19 cellular contexts compared by ENCODE assay signal in genomic region chr3:139198186-139198585, GRCh38.
A peak's percentile ranks its signal among the peaks of the same experiment; 100 is the strongest.
DNase-seq lines count a peak whose midpoint lies in the region; ATAC-seq and TF ChIP-seq lines count a peak whose summit lies in the region.
"Had no signal": no experiment of that assay in that cellular context is flagged by ENCODE, and none has a peak within 500 bp of the region (broad histone marks: within the 10 kb centered on the region; RNA-seq: fewer than 3 reads in every experiment).

No MANE protein-coding gene starts in this region.

- DNase-seq in GM03348 (ENCODE audit: low spot score) (peak; percentile 1), MM.1S (peak; percentile 11), foreskin melanocyte (peak; percentile 2), stromal cell of bone marrow (ENCODE audit: low read depth) (peak; percentile 3), RWPE1 (ENCODE audit: low spot score) (no peak)
- no peak for DNase-seq in activated CD8-positive, alpha-beta T cell treated with anti-CD3 and anti-CD28 coated beads, Interleukin-2, amount 10 ng/mL, durations not matched to agents 7 days and 5 days
- DNase-seq: CD4-positive, alpha-beta memory T cell; COR-L47; HCEC 1CT; NCI-H1092; NCI-H1417 treated with DMSO at 0.1 percent for 48 hours; NCI-H1694 treated with DMSO at 0.1 percent for 48 hours; NCI-H2081; NCI-H2227 treated with DMSO at 0.1 percent for 48 hours; NCI-H526 treated with DMSO at 0.1 percent for 48 hours; SHP77 treated with DMSO at 0.1 percent for 48 hours had no signal

- H3K27ac ChIP-seq in MM.1S (ENCODE audit: low read length) = peak overlapping the region; percentile 38; the same call in 1 of the 2 replicates
- H3K27ac ChIP-seq in RWPE1 = no peak overlapping the region

- no peaks in the 10 kb centered on the region for H3K9me2 ChIP-seq in MM.1S (replicated peaks; ENCODE audit: insufficient read depth, low read length)

- no peaks in the 10 kb centered on the region for H3K4me1 Mint-ChIP-seq in activated CD8-positive, alpha-beta T cell treated with anti-CD3 and anti-CD28 coated beads, Interleukin-2, amount 10 ng/mL, durations not matched to agents 7 days and 5 days (ENCODE audit: low read depth)

- no peak for ATAC-seq in HG03520 (IDR thresholded peaks at IDR 0.05; ENCODE audit: unreplicated experiment)
- ATAC-seq in activated CD8-positive, alpha-beta T cell treated with anti-CD3 and anti-CD28 coated beads, Interleukin-2, amount 10 ng/mL, durations not matched to agents 7 days and 5 days = no peak
- ATAC-seq: GM12878, K562 had no signal

- H3K4me3 ChIP-seq in MM.1S (ENCODE audit: low read length) = no peak overlapping the region
- H3K4me3 ChIP-seq: GM12878, K562 had no signal

- H3K9me3 ChIP-seq in MM.1S (replicated peaks; ENCODE audit: insufficient read depth, low read length) = no peaks in the 10 kb centered on the region

- H3K4me1 ChIP-seq in MM.1S (ENCODE audit: low read length) = peaks cover 52% of the 10 kb centered on the region

- peaks cover 16% of the 10 kb centered on the region for H3F3A ChIP-seq in MM.1S (ENCODE audit: insufficient read depth, low read length)

- H3K27me3 ChIP-seq in MM.1S (replicated peaks; ENCODE audit: insufficient read depth, low read length) = no peaks in the 10 kb centered on the region

- no peaks in the 10 kb centered on the region for H3K9me3 Mint-ChIP-seq in activated CD8-positive, alpha-beta T cell treated with anti-CD3 and anti-CD28 coated beads, Interleukin-2, amount 10 ng/mL, durations not matched to agents 7 days and 5 days (ENCODE audit: insufficient read depth)

- H3K27ac Mint-ChIP-seq in activated CD8-positive, alpha-beta T cell treated with anti-CD3 and anti-CD28 coated beads, Interleukin-2, amount 10 ng/mL, durations not matched to agents 7 days and 5 days = no peak overlapping the region
- H3K27ac Mint-ChIP-seq: CD4-positive, alpha-beta memory T cell had no signal

- CTCF ChIA-PET in RWPE1 (lab: Yijun Ruan, JAX) = no interaction called here
- CTCF ChIA-PET in activated CD8-positive, alpha-beta T cell treated with anti-CD3 and anti-CD28 coated beads, Interleukin-2, amount 10 ng/mL, durations not matched to agents 7 days and 5 days (lab: Charles Lee) = no interaction called here

- no peaks in the 10 kb centered on the region for H3K36me3 ChIP-seq in MM.1S (replicated peaks; ENCODE audit: insufficient read depth, low read length)

- H3K9ac ChIP-seq in MM.1S (ENCODE audit: low read length) = no peak overlapping the region

- no peak overlapping the region for H3K4me2 ChIP-seq in MM.1S (ENCODE audit: low read depth, low read length)

- H4K20me1 ChIP-seq in MM.1S (ENCODE audit: insufficient read depth, low read length) = no peaks in the 10 kb centered on the region

- no peaks in the 10 kb centered on the region for H3K36me3 Mint-ChIP-seq in activated CD8-positive, alpha-beta T cell treated with anti-CD3 and anti-CD28 coated beads, Interleukin-2, amount 10 ng/mL, durations not matched to agents 7 days and 5 days (ENCODE audit: low read depth)
- H3K36me3 Mint-ChIP-seq: CD4-positive, alpha-beta memory T cell had no signal

- POLR2A ChIA-PET in RWPE1 (lab: Yijun Ruan, JAX; ENCODE audit: low non-redundant PET) = no interaction called here
- POLR2A ChIA-PET in activated CD8-positive, alpha-beta T cell treated with anti-CD3 and anti-CD28 coated beads, Interleukin-2, amount 10 ng/mL, durations not matched to agents 7 days and 5 days (lab: Charles Lee) = no interaction called here

- H2AFZ ChIP-seq in MM.1S (ENCODE audit: low read length) = 0 out of 2 replicates have a peak overlapping the region, but pooled peaks have one; percentile 37

- H3K27me3 Mint-ChIP-seq in activated CD8-positive, alpha-beta T cell treated with anti-CD3 and anti-CD28 coated beads, Interleukin-2, amount 10 ng/mL, durations not matched to agents 7 days and 5 days (ENCODE audit: low read depth) = no peaks in the 10 kb centered on the region

- no peak overlapping the region for H3K4me3 Mint-ChIP-seq in activated CD8-positive, alpha-beta T cell treated with anti-CD3 and anti-CD28 coated beads, Interleukin-2, amount 10 ng/mL, durations not matched to agents 7 days and 5 days
- H3K4me3 Mint-ChIP-seq: CD4-positive, alpha-beta memory T cell had no signal

- no peaks in the 10 kb centered on the region for H3K79me2 ChIP-seq in MM.1S (ENCODE audit: low read length)

- TF ChIP-seq CTCF in MM.1S (IDR thresholded peaks at IDR 0.05; ENCODE audit: low read length) = no peak
- no peak for TF ChIP-seq CTCF in RWPE1 (conservative IDR thresholded peaks at IDR 0.05; ENCODE audit: low read depth)

Comparison
In these comparisons a context has a peak if more than half of its experiments do, and no peak if none do; other contexts are left out.
1. DNase-seq: peak in GM03348 (single experiment), MM.1S (single experiment), foreskin melanocyte (single experiment) and stromal cell of bone marrow (single experiment); none in RWPE1 (single experiment) and activated CD8-positive, alpha-beta T cell treated with anti-CD3 and anti-CD28 coated beads, Interleukin-2, amount 10 ng/mL, durations not matched to agents 7 days and 5 days (single experiment).